ENCODE assay signal across 8 cellular contexts in the genomic region with DNA sequence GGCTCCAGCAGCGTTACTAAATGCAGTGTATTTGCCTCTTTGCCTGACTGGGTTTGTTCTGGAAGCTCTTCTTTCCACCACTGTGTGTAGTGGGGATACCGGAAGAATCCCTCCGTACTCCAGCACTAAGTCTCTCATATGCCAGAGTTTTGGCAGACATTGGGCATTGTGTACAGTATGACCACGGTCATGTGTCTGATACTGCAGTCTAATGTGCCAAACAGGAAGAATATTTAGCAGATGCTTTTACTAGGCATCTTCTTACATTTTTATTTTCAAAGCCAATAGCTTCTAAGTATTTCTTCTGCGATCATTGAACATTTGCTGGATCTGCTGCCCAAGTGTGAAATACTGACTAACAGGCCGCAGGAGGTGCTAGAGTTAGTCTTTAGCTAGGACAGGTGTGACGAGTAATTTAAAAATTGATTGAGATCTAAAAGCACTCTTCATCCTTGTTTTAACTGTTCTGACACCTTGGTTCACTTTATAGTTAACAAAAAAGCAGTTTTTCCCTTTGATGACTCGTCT. TPM values are rescaled to one million over a fixed set of nuclear protein-coding genes. Genes with fewer than 3 reads are reported as not detected.
A peak's percentile ranks its signal among the peaks of the same experiment; 100 is the strongest.
DNase-seq lines count a peak whose midpoint lies in the region; TF ChIP-seq lines count a peak whose summit lies in the region.

No MANE protein-coding gene starts in this region.

- in situ Hi-C loops in T47D (cut with HindIII; ENCODE audit: low pct_unique_long_range_greater_than_20kb, low sequenced_read_pairs), result no loop called here

- H3K4me1 Mint-ChIP-seq in CD14-positive monocyte, result peaks cover 15% of the 10 kb centered on the region

- 41% methylated on average over 8 of the region's 8 CpGs for WGBS in liver
- 30 to 33% methylated on average over 8 of the region's 8 CpGs for WGBS in thyroid gland, 2 donors

- H3K36me3 Mint-ChIP-seq in CD14-positive monocyte, result no peaks in the 10 kb centered on the region

- H3K27ac Mint-ChIP-seq in CD14-positive monocyte, result no peak overlapping the region

- H3K27me3 Mint-ChIP-seq in CD14-positive monocyte (ENCODE audit: low read depth in 3 of 3), result peaks cover 47 to 68% (median 67%) of the 10 kb centered on the region in 3 donors

- peaks cover 0 to 9% (median 3%) of the 10 kb centered on the region in 7 donors for H3K9me3 Mint-ChIP-seq in CD14-positive monocyte

- no peak for TF ChIP-seq POLR2A in thyroid gland (IDR thresholded peaks at IDR 0.05)

- DNase-seq in CD14-positive monocyte (ENCODE audit: low spot score) (no peak), T47D (ENCODE audit: low read depth in 1 of 2, low spot score in 1 of 2) (peak; percentile 42 to 61), thyroid gland (no peak), mucosa of gallbladder (ENCODE audit: low spot score) (no peak), RKO (ENCODE audit: low spot score) (no peak), NCI-H1930 (lab: John Stamatoyannopoulos, UW) (no peak)

- H3K9ac ChIP-seq in HUES48 (ENCODE audit: low read depth, low read length) (no peak overlapping the region), liver (ENCODE audit: low read depth in 1 of 2, low read length in 2 of 2) (peak overlapping the region; percentile 1 to 81)

- H3K4me3 Mint-ChIP-seq in CD14-positive monocyte, result peak overlapping the region; percentile 21 to 81

- no peak for TF ChIP-seq RAD21 in liver (IDR thresholded peaks at IDR 0.05)

- H3K4me1 ChIP-seq in HUES48 (ENCODE audit: control insufficient read depth, insufficient read depth, low read length) (peaks cover 31% of the 10 kb centered on the region), liver (ENCODE audit: control insufficient read depth in 4 of 4, insufficient read depth in 4 of 4, low read length in 3 of 4) (peaks cover 8 to 26% (median 17%) of the 10 kb centered on the region in 4 donors), thyroid gland (peaks cover 0 to 19% of the 10 kb centered on the region in 2 donors)

- TF ChIP-seq CTCF in CD14-positive monocyte (IDR thresholded peaks at IDR 0.05), result no peak
- TF ChIP-seq CTCF in liver (IDR thresholded peaks at IDR 0.05; ENCODE audit: low read depth, low read length, missing input control), result no peak
- TF ChIP-seq CTCF in thyroid gland (IDR thresholded peaks at IDR 0.05), result no peak

- H3K4me3 ChIP-seq in HUES48 (ENCODE audit: low read depth, low read length), result peak overlapping the region; percentile 64
- peak overlapping the region; percentile 76 to 93 (median 93) for H3K4me3 ChIP-seq in liver (ENCODE audit: low read depth in 1 of 3, low read length in 3 of 3)
- peak overlapping the region in 2 of 3 donors; percentile 60 to 62 for H3K4me3 ChIP-seq in thyroid gland (replicated peaks in 1 of 3)

- H3K27ac ChIP-seq in HUES48 (ENCODE audit: low read depth, low read length) (no peak overlapping the region), liver (ENCODE audit: low read depth in 1 of 2, low read length in 2 of 2) (no peak overlapping the region), thyroid gland (no peak overlapping the region)

- intact Hi-C loops in CD14-positive monocyte (cut with micrococcal nuclease) (no loop called here), thyroid gland (cut with DNase I) (no loop called here)

- H3K36me3 ChIP-seq in HUES48 (ENCODE audit: control insufficient read depth, insufficient read depth, low read length) (no peaks in the 10 kb centered on the region), liver (ENCODE audit: control insufficient read depth in 4 of 4, insufficient read depth in 3 of 4, low read depth in 1 of 4, low read length in 3 of 4) (no peaks in the 10 kb centered on the region), thyroid gland (no peaks in the 10 kb centered on the region)

- H3K9me3 ChIP-seq in HUES48 (ENCODE audit: control insufficient read depth, insufficient read depth, low read length), result no peaks in the 10 kb centered on the region
- no peaks in the 10 kb centered on the region for H3K9me3 ChIP-seq in liver (ENCODE audit: control insufficient read depth in 4 of 4, low read length in 3 of 4)
- no peaks in the 10 kb centered on the region for H3K9me3 ChIP-seq in thyroid gland

- H3K27me3 ChIP-seq in HUES48 (ENCODE audit: control insufficient read depth, insufficient read depth, low read length), result peaks cover 49% of the 10 kb centered on the region
- no peaks in the 10 kb centered on the region for H3K27me3 ChIP-seq in liver (ENCODE audit: control insufficient read depth in 4 of 4, insufficient read depth in 4 of 4, low read length in 3 of 4)
- H3K27me3 ChIP-seq in thyroid gland, result no peaks in the 10 kb centered on the region

TF ChIP-seq in liver, 16 proteins besides CTCF, POLR2A, EP300 and RAD21:
- no peak for TF ChIP-seq EGR1 (IDR thresholded peaks at IDR 0.05; ENCODE audit: low read depth in 2 of 2)
- TF ChIP-seq SP1 (IDR thresholded peaks at IDR 0.05), result no peak
- TF ChIP-seq HNF4A (conservative IDR thresholded peaks at IDR 0.05), result no peak
- TF ChIP-seq FOXA2 (IDR thresholded peaks at IDR 0.05), result no peak
- no peak for TF ChIP-seq RXRA (IDR thresholded peaks at IDR 0.05)
- no peak for TF ChIP-seq HNF4G (IDR thresholded peaks at IDR 0.05)
- TF ChIP-seq GABPA (IDR thresholded peaks at IDR 0.05 in 1 of 2, conservative IDR thresholded peaks at IDR 0.05 in 1 of 2), result no peak
- TF ChIP-seq, protein P1, sequence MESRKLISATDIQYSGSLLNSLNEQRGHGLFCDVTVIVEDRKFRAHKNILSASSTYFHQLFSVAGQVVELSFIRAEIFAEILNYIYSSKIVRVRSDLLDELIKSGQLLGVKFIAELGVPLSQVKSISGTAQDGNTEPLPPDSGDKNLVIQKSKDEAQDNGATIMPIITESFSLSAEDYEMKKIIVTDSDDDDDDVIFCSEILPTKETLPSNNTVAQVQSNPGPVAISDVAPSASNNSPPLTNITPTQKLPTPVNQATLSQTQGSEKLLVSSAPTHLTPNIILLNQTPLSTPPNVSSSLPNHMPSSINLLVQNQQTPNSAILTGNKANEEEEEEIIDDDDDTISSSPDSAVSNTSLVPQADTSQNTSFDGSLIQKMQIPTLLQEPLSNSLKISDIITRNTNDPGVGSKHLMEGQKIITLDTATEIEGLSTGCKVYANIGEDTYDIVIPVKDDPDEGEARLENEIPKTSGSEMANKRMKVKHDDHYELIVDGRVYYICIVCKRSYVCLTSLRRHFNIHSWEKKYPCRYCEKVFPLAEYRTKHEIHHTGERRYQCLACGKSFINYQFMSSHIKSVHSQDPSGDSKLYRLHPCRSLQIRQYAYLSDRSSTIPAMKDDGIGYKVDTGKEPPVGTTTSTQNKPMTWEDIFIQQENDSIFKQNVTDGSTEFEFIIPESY (IDR thresholded peaks at IDR 0.05), result no peak
- TF ChIP-seq, protein P2, sequence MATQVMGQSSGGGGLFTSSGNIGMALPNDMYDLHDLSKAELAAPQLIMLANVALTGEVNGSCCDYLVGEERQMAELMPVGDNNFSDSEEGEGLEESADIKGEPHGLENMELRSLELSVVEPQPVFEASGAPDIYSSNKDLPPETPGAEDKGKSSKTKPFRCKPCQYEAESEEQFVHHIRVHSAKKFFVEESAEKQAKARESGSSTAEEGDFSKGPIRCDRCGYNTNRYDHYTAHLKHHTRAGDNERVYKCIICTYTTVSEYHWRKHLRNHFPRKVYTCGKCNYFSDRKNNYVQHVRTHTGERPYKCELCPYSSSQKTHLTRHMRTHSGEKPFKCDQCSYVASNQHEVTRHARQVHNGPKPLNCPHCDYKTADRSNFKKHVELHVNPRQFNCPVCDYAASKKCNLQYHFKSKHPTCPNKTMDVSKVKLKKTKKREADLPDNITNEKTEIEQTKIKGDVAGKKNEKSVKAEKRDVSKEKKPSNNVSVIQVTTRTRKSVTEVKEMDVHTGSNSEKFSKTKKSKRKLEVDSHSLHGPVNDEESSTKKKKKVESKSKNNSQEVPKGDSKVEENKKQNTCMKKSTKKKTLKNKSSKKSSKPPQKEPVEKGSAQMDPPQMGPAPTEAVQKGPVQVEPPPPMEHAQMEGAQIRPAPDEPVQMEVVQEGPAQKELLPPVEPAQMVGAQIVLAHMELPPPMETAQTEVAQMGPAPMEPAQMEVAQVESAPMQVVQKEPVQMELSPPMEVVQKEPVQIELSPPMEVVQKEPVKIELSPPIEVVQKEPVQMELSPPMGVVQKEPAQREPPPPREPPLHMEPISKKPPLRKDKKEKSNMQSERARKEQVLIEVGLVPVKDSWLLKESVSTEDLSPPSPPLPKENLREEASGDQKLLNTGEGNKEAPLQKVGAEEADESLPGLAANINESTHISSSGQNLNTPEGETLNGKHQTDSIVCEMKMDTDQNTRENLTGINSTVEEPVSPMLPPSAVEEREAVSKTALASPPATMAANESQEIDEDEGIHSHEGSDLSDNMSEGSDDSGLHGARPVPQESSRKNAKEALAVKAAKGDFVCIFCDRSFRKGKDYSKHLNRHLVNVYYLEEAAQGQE (IDR thresholded peaks at IDR 0.05), result no peak
- TF ChIP-seq JUND (IDR thresholded peaks at IDR 0.05), result no peak
- TF ChIP-seq YY1 (IDR thresholded peaks at IDR 0.05), result no peak
- no peak for TF ChIP-seq FOXA1 (IDR thresholded peaks at IDR 0.05)
- TF ChIP-seq TAF1 (conservative IDR thresholded peaks at IDR 0.05), result no peak
- TF ChIP-seq, protein P3, sequence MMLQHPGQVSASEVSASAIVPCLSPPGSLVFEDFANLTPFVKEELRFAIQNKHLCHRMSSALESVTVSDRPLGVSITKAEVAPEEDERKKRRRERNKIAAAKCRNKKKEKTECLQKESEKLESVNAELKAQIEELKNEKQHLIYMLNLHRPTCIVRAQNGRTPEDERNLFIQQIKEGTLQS (IDR thresholded peaks at IDR 0.05), result no peak

RNA-seq across cellular contexts. Expression of a gene that starts 0.7 kb away (rescaled TPM):
- not detected for polyA plus RNA-seq in CD14-positive monocyte
- under 1 TPM; 0.14 to 0.92 TPM for total RNA-seq in liver
- polyA plus RNA-seq in liver, result under 1 TPM; 0.17 to 0.81 TPM
- 1 to 10 TPM; 3.3 to 4.7 (median 3.8) TPM for total RNA-seq in thyroid gland
- 2.6 TPM for total RNA-seq in mucosa of gallbladder

Comparison
In these comparisons a context has a peak if more than half of its experiments do, and no peak if none do; other contexts are left out.
1. DNase-seq: peak in T47D (2 of 2); none in CD14-positive monocyte (single experiment), thyroid gland (0 of 2), mucosa of gallbladder (single experiment), RKO (single experiment) and NCI-H1930 (0 of 2).
2. Peak in every context shown above with its lines, with median percentiles within 50 percentile points of each other: H3K4me3 ChIP-seq.